Comparison of ENCODE assay signal across 8 cellular contexts in genomic region chr5:34923694-34924461, GRCh38. TPM values are rescaled to one million over a fixed set of nuclear protein-coding genes. Genes with fewer than 3 reads are reported as not detected.
A peak's percentile ranks its signal among the peaks of the same experiment; 100 is the strongest.
DNase-seq lines count a peak whose midpoint lies in the region; ATAC-seq and TF ChIP-seq lines count a peak whose summit lies in the region.

No MANE protein-coding gene starts in this region.

- ATAC-seq in HG03039 (IDR thresholded peaks at IDR 0.05; ENCODE audit: unreplicated experiment), result peak; percentile 60
- peak; percentile 56 for ATAC-seq in effector memory CD8-positive, alpha-beta T cell (replicated peaks)

- no peaks in the 10 kb centered on the region for H3K23me2 ChIP-seq in H9 (ENCODE audit: insufficient read length, low read depth, low read length, poor library complexity, severe bottlenecking)

- H3T11ph ChIP-seq in H9 (ENCODE audit: low read length), result no peak overlapping the region

- H3K4me2 ChIP-seq in smooth muscle cell, result peak overlapping the region; percentile 63
- no peak overlapping the region for H3K4me2 ChIP-seq in H9 (ENCODE audit: insufficient read depth, insufficient read length, low read length)

- WGBS in smooth muscle cell (ENCODE audit: low lambda C conversion rate), result 38% methylated on average over 3 of the region's 3 CpGs
- no CpG with 5 or more reads among the region's 3 CpGs for WGBS in H9 (ENCODE audit: extremely low coverage, insufficient read length, low lambda C conversion rate)

- H3K27ac ChIP-seq in smooth muscle cell (ENCODE audit: low read depth) (peak overlapping the region; percentile 84), H9 (ENCODE audit: insufficient read length, low read depth, low read length) (no peak overlapping the region)

- H2AFZ ChIP-seq in smooth muscle cell (ENCODE audit: low read depth) (no peak overlapping the region), H9 (ENCODE audit: low read length) (no peak overlapping the region)

- H4K5ac ChIP-seq in H9 (ENCODE audit: insufficient read length, low read depth, low read length), result no peak overlapping the region

- H3K4me1 Mint-ChIP-seq in effector memory CD8-positive, alpha-beta T cell (ENCODE audit: low read depth in 2 of 2), result peaks cover 2 to 3% of the 10 kb centered on the region in 2 donors
- H3K4me1 Mint-ChIP-seq in H9, result peaks cover 2 to 4% of the 10 kb centered on the region in 2 experiments; a peak in 3 of 4 replicates

- H3K36me3 Mint-ChIP-seq in effector memory CD8-positive, alpha-beta T cell (ENCODE audit: insufficient read depth), result peaks cover 80% of the 10 kb centered on the region
- H3K36me3 Mint-ChIP-seq in H9 (ENCODE audit: insufficient read depth in 1 of 3, low read depth in 3 of 3), result peaks cover 34 to 79% (median 69%) of the 10 kb centered on the region in 3 experiments

- no peak overlapping the region for H2BK12ac ChIP-seq in H9 (ENCODE audit: insufficient read length, low read depth, low read length)

- H2BK120ac ChIP-seq in H9 (ENCODE audit: low read depth, low read length, poor library complexity, severe bottlenecking), result no peak overlapping the region

- no peak overlapping the region for H2BK5ac ChIP-seq in H9 (ENCODE audit: insufficient read length, low read length)

- H3K79me1 ChIP-seq in H9 (ENCODE audit: insufficient read depth, low read depth, low read length, poor library complexity, severe bottlenecking), result no peaks in the 10 kb centered on the region

- H3K4me3 Mint-ChIP-seq in effector memory CD8-positive, alpha-beta T cell, result no peak overlapping the region
- no peak overlapping the region for H3K4me3 Mint-ChIP-seq in H9

- no peak overlapping the region for H3K4me3 ChIP-seq in smooth muscle cell

- H3K4ac ChIP-seq in H9 (ENCODE audit: low read depth, low read length), result no peak overlapping the region

- H4K91ac ChIP-seq in H9 (ENCODE audit: insufficient read length, low read depth, low read length), result no peak overlapping the region

- no peak overlapping the region for H3K23ac ChIP-seq in H9 (ENCODE audit: insufficient read length, low read depth, low read length)

- peaks cover 22% of the 10 kb centered on the region for H3K36me3 ChIP-seq in smooth muscle cell (ENCODE audit: low read depth)

- H3K56ac ChIP-seq in H9 (ENCODE audit: insufficient read length, low read depth, low read length), result no peak overlapping the region

- H3K9me3 ChIP-seq in smooth muscle cell (replicated peaks; ENCODE audit: low read depth), result no peaks in the 10 kb centered on the region
- H3K9me3 ChIP-seq in H9 (ENCODE audit: control insufficient read depth, low read depth, low read length), result no peaks in the 10 kb centered on the region

- H3K18ac ChIP-seq in H9 (ENCODE audit: insufficient read length, low read depth, low read length), result no peak overlapping the region

- H3K27me3 ChIP-seq in smooth muscle cell (ENCODE audit: low read depth) (no peaks in the 10 kb centered on the region), H9 (ENCODE audit: insufficient read depth, low read length) (no peaks in the 10 kb centered on the region)

- H3K9me3 Mint-ChIP-seq in effector memory CD8-positive, alpha-beta T cell, result no peaks in the 10 kb centered on the region
- no peaks in the 10 kb centered on the region for H3K9me3 Mint-ChIP-seq in H9

- H3K27ac Mint-ChIP-seq in effector memory CD8-positive, alpha-beta T cell, result peak overlapping the region in 1 of 2 donors; percentile 15
- H3K27ac Mint-ChIP-seq in H9, result no peak overlapping the region; a peak in 1 of 7 replicates

- no peak overlapping the region for H3K14ac ChIP-seq in H9 (ENCODE audit: insufficient read depth, low read length)

- no peak overlapping the region for H2BK20ac ChIP-seq in H9 (ENCODE audit: low read depth, low read length, poor library complexity, severe bottlenecking)

- TF ChIP-seq CTCF in smooth muscle cell (IDR thresholded peaks at IDR 0.05; ENCODE audit: borderline replicate concordance, insufficient read depth, poor library complexity, severe bottlenecking), result no peak
- no peak for TF ChIP-seq CTCF in H9 (conservative IDR thresholded peaks at IDR 0.05)

- H3K9ac ChIP-seq in smooth muscle cell (ENCODE audit: low read depth), result peak overlapping the region; percentile 38
- H3K9ac ChIP-seq in H9 (ENCODE audit: extremely low read depth, insufficient read length, low read length), result no peak overlapping the region

- H3F3A ChIP-seq in smooth muscle cell (ENCODE audit: low read depth), result peaks cover 24% of the 10 kb centered on the region

- no peak overlapping the region for H2AK5ac ChIP-seq in H9 (ENCODE audit: insufficient read length, low read length)

- DNase-seq in activated T-cell treated with anti-CD3 and anti-CD28 coated beads for 4 hours (peak; percentile 36), SIG-M5 treated with dmso at 0.1 percent for 504 hours (lab: John Stamatoyannopoulos, UW; ENCODE audit: unreplicated experiment) (peak; percentile 81), smooth muscle cell (lab: John Stamatoyannopoulos, UW; ENCODE audit: unreplicated experiment) (no peak), H9 (no peak), NCI-H1048 (lab: John Stamatoyannopoulos, UW) (no peak)
- no peak for DNase-seq in activated T-cell treated with anti-CD3 and anti-CD28 coated beads, Interleukin-2, amount 50 U/mL, for 1 hour
- DNase-seq in effector memory CD8-positive, alpha-beta T cell, result no peak

- H3K27me3 Mint-ChIP-seq in effector memory CD8-positive, alpha-beta T cell, result no peaks in the 10 kb centered on the region
- H3K27me3 Mint-ChIP-seq in H9 (ENCODE audit: low read depth), result no peaks in the 10 kb centered on the region

- H3K4me1 ChIP-seq in smooth muscle cell (ENCODE audit: low read depth) (peaks cover 4% of the 10 kb centered on the region), H9 (ENCODE audit: insufficient read depth, low read length) (no peaks in the 10 kb centered on the region)

- H3K79me2 ChIP-seq in smooth muscle cell (ENCODE audit: low read depth), result peaks cover 19% of the 10 kb centered on the region
- no peaks in the 10 kb centered on the region for H3K79me2 ChIP-seq in H9 (ENCODE audit: insufficient read depth, low read length)

- H2BK15ac ChIP-seq in H9 (ENCODE audit: low read depth, low read length), result no peak overlapping the region

- H4K20me1 ChIP-seq in smooth muscle cell (ENCODE audit: low read depth) (no peaks in the 10 kb centered on the region), H9 (ENCODE audit: control insufficient read depth, insufficient read depth, insufficient read length) (no peaks in the 10 kb centered on the region)

- H4K8ac ChIP-seq in H9 (replicated peaks; ENCODE audit: insufficient read length, low read depth, low read length), result no peak overlapping the region

RNA-seq across cellular contexts. Expression of gene DNAJC21, which starts 5.5 kb away (rescaled TPM):
- 24.1 and 27.9 TPM in 2 replicates for total RNA-seq in smooth muscle cell
- polyA plus RNA-seq in smooth muscle cell, result 21.8 and 29.1 TPM in 2 replicates
- 44.9 and 50.4 TPM in 2 replicates for total RNA-seq in H9 (2021)

RNA-seq across cellular contexts. Expression of gene BRIX1, which starts 8.4 kb away (rescaled TPM):
- 38.1 and 39.6 TPM in 2 replicates for total RNA-seq in smooth muscle cell
- polyA plus RNA-seq in smooth muscle cell, result 25.8 and 34.8 TPM in 2 replicates
- 72.2 and 77.0 TPM in 2 replicates for total RNA-seq in H9 (2021)

RNA-seq across cellular contexts. Expression of gene RAD1, which starts 8.6 kb away (rescaled TPM):
- total RNA-seq in smooth muscle cell (14.5 and 33.2 TPM in 2 replicates), H9 (2021) (39.5 and 41.0 TPM in 2 replicates)
- 24.1 and 26.4 TPM in 2 replicates for polyA plus RNA-seq in smooth muscle cell

Comparison
In these comparisons a context has a peak if more than half of its experiments do, and no peak if none do; other contexts are left out.
1. DNase-seq: peak in activated T-cell treated with anti-CD3 and anti-CD28 coated beads for 4 hours (single experiment) and SIG-M5 treated with dmso at 0.1 percent for 504 hours (single experiment); none in activated T-cell treated with anti-CD3 and anti-CD28 coated beads, Interleukin-2, amount 50 U/mL, for 1 hour (single experiment), effector memory CD8-positive, alpha-beta T cell (0 of 3), smooth muscle cell (single experiment), H9 (single experiment) and NCI-H1048 (single experiment).